ENCODE assay signal across 10 cellular contexts in genomic region chr2:201120500-201120899, GRCh38. TPM values are rescaled to one million over a fixed set of nuclear protein-coding genes. Genes with fewer than 3 reads are reported as not detected.
A peak's percentile ranks its signal among the peaks of the same experiment; 100 is the strongest.
DNase-seq lines count a peak whose midpoint lies in the region; ATAC-seq and TF ChIP-seq lines count a peak whose summit lies in the region.
"Had no signal": no experiment of that assay in that cellular context is flagged by ENCODE, and none has a peak within 500 bp of the region (broad histone marks: within the 10 kb centered on the region; RNA-seq: fewer than 3 reads in every experiment).

No MANE protein-coding gene starts in this region.

- H3K4me1 Mint-ChIP-seq in IgD-negative memory B cell = peaks cover 42 to 55% (median 48%) of the 10 kb centered on the region in 3 donors

- H3K27me3 ChIP-seq in body of pancreas (no peaks in the 10 kb centered on the region), muscle layer of duodenum (ENCODE audit: low read depth, low read length) (no peaks in the 10 kb centered on the region)

- H3K27ac ChIP-seq in body of pancreas (peak overlapping the region in 3 of 4 donors; percentile 41 to 100 (median 48)), muscle layer of duodenum (ENCODE audit: low read length) (peak overlapping the region; percentile 98)

- H3K4me1 ChIP-seq in body of pancreas (peaks cover 65% of the 10 kb centered on the region), muscle layer of duodenum (ENCODE audit: control insufficient read depth in 1 of 2, insufficient read depth in 2 of 2, low read length in 2 of 2) (peaks cover 32 to 40% of the 10 kb centered on the region in 2 donors)

- TF ChIP-seq POLR2A in body of pancreas (IDR thresholded peaks at IDR 0.05) = no peak

- no peak for TF ChIP-seq CTCF in body of pancreas (IDR thresholded peaks at IDR 0.05)

- peaks cover 13% of the 10 kb centered on the region for H3K36me3 Mint-ChIP-seq in IgD-negative memory B cell

- peak overlapping the region; percentile 95 to 100 (median 100) for H3K4me3 Mint-ChIP-seq in IgD-negative memory B cell
- H3K4me3 Mint-ChIP-seq: H9 had no signal

- DNase-seq in AML-193 (lab: John Stamatoyannopoulos, UW) (peak; percentile 41), body of pancreas (no peak), NAMALWA (ENCODE audit: low spot score) (no peak), NCI-H128 (lab: John Stamatoyannopoulos, UW; ENCODE audit: unreplicated experiment) (no peak), NCI-H187 treated with DMSO at 0.1 percent for 48 hours (lab: John Stamatoyannopoulos, UW) (no peak)
- no peak for DNase-seq in stimulated activated CD4-positive, alpha-beta T cell treated with anti-CD3 and anti-CD28 coated beads, Interleukin-2, amount 100 ng/mL, for 24 hours
- DNase-seq: H9, NCI-H1417 had no signal

- no peak for ATAC-seq in body of pancreas

- H3K27me3 Mint-ChIP-seq in IgD-negative memory B cell = peaks cover 2% of the 10 kb centered on the region

- H3K27ac Mint-ChIP-seq in IgD-negative memory B cell = peak overlapping the region; percentile 90 to 100 (median 100)
- H3K27ac Mint-ChIP-seq: H9 had no signal

- H3K9me3 Mint-ChIP-seq in IgD-negative memory B cell = no peaks in the 10 kb centered on the region
- H3K9me3 Mint-ChIP-seq: H9 had no signal

- H3K4me3 ChIP-seq in body of pancreas = no peak overlapping the region
- peak overlapping the region; percentile 87 to 96 for H3K4me3 ChIP-seq in muscle layer of duodenum (ENCODE audit: low read depth in 1 of 2, low read length in 2 of 2)

- intact Hi-C loops in body of pancreas (cut with DNase I) = no loop called here

- no peaks in the 10 kb centered on the region for H3K9me3 ChIP-seq in body of pancreas
- H3K9me3 ChIP-seq in muscle layer of duodenum (ENCODE audit: control insufficient read depth in 1 of 2, low read length in 2 of 2) = no peaks in the 10 kb centered on the region

- H3K36me3 ChIP-seq in body of pancreas (replicated peaks in 1 of 2; ENCODE audit: insufficient read depth in 1 of 2, low read depth in 2 of 2) = no peaks in the 10 kb centered on the region
- peaks cover 0 to 8% of the 10 kb centered on the region in 2 donors for H3K36me3 ChIP-seq in muscle layer of duodenum (ENCODE audit: control insufficient read depth in 1 of 2, insufficient read depth in 2 of 2, low read length in 2 of 2)

RNA-seq across cellular contexts. Expression of gene CFLAR, which starts 4.5 kb away (rescaled TPM):
- polyA plus RNA-seq in IgD-negative memory B cell = 104 TPM
- 100 to 1,000 TPM in 1 of 2 donors, 10 to 100 TPM in 1; 83.3 to 113 TPM for total RNA-seq in body of pancreas

RNA-seq across cellular contexts. Expression of gene NDUFB3, which starts 48.7 kb away (rescaled TPM):
- 188 TPM for polyA plus RNA-seq in IgD-negative memory B cell
- 10 to 100 TPM; 19.8 to 31.1 TPM for total RNA-seq in body of pancreas

RNA-seq across cellular contexts. Expression of gene HYCC2, which starts 49.0 kb away (rescaled TPM):
- 15.1 TPM for polyA plus RNA-seq in IgD-negative memory B cell
- total RNA-seq in body of pancreas = 10 to 100 TPM in 1 of 2 donors, 1 to 10 TPM in 1; 9.3 to 24.7 TPM

Comparison
In these comparisons a context has a peak if more than half of its experiments do, and no peak if none do; other contexts are left out.
1. DNase-seq: peak in AML-193 (2 of 2); none in body of pancreas (0 of 4), stimulated activated CD4-positive, alpha-beta T cell treated with anti-CD3 and anti-CD28 coated beads, Interleukin-2, amount 100 ng/mL, for 24 hours (0 of 2), NAMALWA (single experiment), NCI-H128 (single experiment) and NCI-H187 treated with DMSO at 0.1 percent for 48 hours (single experiment).
2. H3K4me3 ChIP-seq: peak in muscle layer of duodenum (2 of 2); none in body of pancreas (0 of 2).